11 cellular contexts compared by ENCODE assay signal in the genomic region with DNA sequence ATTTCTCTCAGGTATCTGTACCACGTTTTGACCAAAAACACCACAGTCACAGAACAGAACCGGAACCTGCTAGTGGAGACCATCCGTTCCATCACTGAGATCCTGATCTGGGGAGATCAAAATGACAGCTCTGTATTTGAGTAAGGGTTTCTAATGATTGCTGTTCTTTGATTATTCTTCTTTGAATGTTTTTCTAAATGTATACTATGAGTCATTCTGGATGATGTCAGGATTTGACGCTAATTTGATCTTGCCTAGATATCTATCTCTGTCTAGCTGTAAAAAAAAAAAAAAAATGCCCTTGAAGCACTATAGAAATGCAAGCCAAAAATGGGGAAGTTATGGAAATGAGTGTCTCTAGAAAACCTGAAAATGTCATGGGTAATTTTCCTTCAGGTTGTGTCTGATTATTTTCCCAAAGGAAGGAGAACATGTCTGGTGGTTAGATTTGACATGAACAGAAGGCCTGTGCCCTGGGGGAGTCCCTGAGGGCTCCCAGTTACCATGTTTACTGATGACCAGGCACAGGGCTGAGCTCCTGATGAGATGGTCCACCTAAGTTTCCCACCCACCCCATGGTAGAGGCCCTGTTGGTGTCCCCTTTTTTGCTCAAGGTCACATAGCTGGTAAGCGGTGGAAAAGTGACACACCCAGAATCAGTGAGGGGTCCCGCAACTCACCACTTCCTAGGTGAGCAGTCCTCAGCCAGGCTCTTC. TPM values are rescaled to one million over a fixed set of nuclear protein-coding genes. Genes with fewer than 3 reads are reported as not detected.
DNase-seq lines count a peak whose midpoint lies in the region; ATAC-seq and TF ChIP-seq lines count a peak whose summit lies in the region.
"Had no signal": no experiment of that assay in that cellular context is flagged by ENCODE, and none has a peak within 500 bp of the region (broad histone marks: within the 10 kb centered on the region; RNA-seq: fewer than 3 reads in every experiment).

No MANE protein-coding gene starts in this region.

- H3K9me3 Mint-ChIP-seq in progenitor cell of endocrine pancreas (ENCODE audit: low read depth), result no peaks in the 10 kb centered on the region

- DNase-seq in BE2C (peak; percentile 36), T-helper 17 cell (no peak), dermis blood vessel endothelial cell (peak; percentile 58), GDM1 (lab: John Stamatoyannopoulos, UW) (no peak), progenitor cell of endocrine pancreas (ENCODE audit: low spot score, unreplicated experiment) (no peak), NCI-H748 treated with DMSO at 0.1 percent for 48 hours (lab: John Stamatoyannopoulos, UW) (no peak)
- DNase-seq: GOT3, left ventricle myocardium superior, NCI-H2081 treated with DMSO at 0.1 percent for 48 hours had no signal

- no peaks in the 10 kb centered on the region for H3K27me3 ChIP-seq in BE2C

- H3K9me3 ChIP-seq in BE2C (no peaks in the 10 kb centered on the region), T-helper 17 cell (ENCODE audit: control insufficient read depth, low read length, poor library complexity, severe bottlenecking) (no peaks in the 10 kb centered on the region)

- H3K4me3 Mint-ChIP-seq in T-helper 17 cell (peak overlapping the region; percentile 36), progenitor cell of endocrine pancreas (ENCODE audit: low read depth) (no peak overlapping the region)

- peaks cover 5% of the 10 kb centered on the region for H3K36me3 ChIP-seq in BE2C

- H3K27me3 Mint-ChIP-seq in T-helper 17 cell (no peaks in the 10 kb centered on the region), progenitor cell of endocrine pancreas (no peaks in the 10 kb centered on the region)

- TF ChIP-seq CTCF in BE2C (IDR thresholded peaks at IDR 0.05; ENCODE audit: low read depth, low read length) (no peak), progenitor cell of endocrine pancreas (IDR thresholded peaks at IDR 0.05; ENCODE audit: unreplicated experiment) (no peak)

- no peak overlapping the region for H3K4me3 ChIP-seq in BE2C (ENCODE audit: low read depth, low read length)

- peaks cover 3% of the 10 kb centered on the region for H3K36me3 Mint-ChIP-seq in T-helper 17 cell (ENCODE audit: low read depth)
- H3K36me3 Mint-ChIP-seq in progenitor cell of endocrine pancreas (ENCODE audit: insufficient read depth), result no peaks in the 10 kb centered on the region

- H3K4me1 ChIP-seq in BE2C, result peaks cover 12% of the 10 kb centered on the region

- ATAC-seq in GM18870 (IDR thresholded peaks at IDR 0.05; ENCODE audit: unreplicated experiment) (peak; percentile 54), T-helper 17 cell (peak; percentile 68), GM21447 (IDR thresholded peaks at IDR 0.05; ENCODE audit: unreplicated experiment) (no peak)
- ATAC-seq: left ventricle myocardium superior had no signal

- H3K27ac Mint-ChIP-seq in T-helper 17 cell, result peak overlapping the region; percentile 90
- no peak overlapping the region for H3K27ac Mint-ChIP-seq in progenitor cell of endocrine pancreas

- H3K4me1 Mint-ChIP-seq in T-helper 17 cell (peaks cover 24% of the 10 kb centered on the region), progenitor cell of endocrine pancreas (ENCODE audit: low read depth) (peaks cover 4% of the 10 kb centered on the region)

RNA-seq across cellular contexts. Expression of a gene that starts 13.6 kb away (rescaled TPM):
- 33.3 TPM for polyA plus RNA-seq in BE2C (2012; ENCODE audit: insufficient read depth, insufficient read length, low read depth)
- total RNA-seq in T-helper 17 cell (10 to 100 TPM; 31.1 to 32.0 TPM), dermis blood vessel endothelial cell (22.1 and 22.8 TPM in 2 replicates), progenitor cell of endocrine pancreas (32.6 and 34.3 TPM in 2 replicates)

RNA-seq across cellular contexts. Expression of a gene that starts 15.7 kb away (rescaled TPM):
- 68.8 TPM for polyA plus RNA-seq in BE2C (2012; ENCODE audit: insufficient read depth, insufficient read length, low read depth)
- total RNA-seq in T-helper 17 cell (10 to 100 TPM; 14.2 to 15.1 TPM), dermis blood vessel endothelial cell (42.8 and 65.3 TPM in 2 replicates), progenitor cell of endocrine pancreas (31.2 and 32.3 TPM in 2 replicates)

Comparison
In these comparisons a context has a peak if more than half of its experiments do, and no peak if none do; other contexts are left out.
1. DNase-seq: peak in BE2C (single experiment) and dermis blood vessel endothelial cell (single experiment); none in T-helper 17 cell (0 of 3), GDM1 (single experiment), progenitor cell of endocrine pancreas (single experiment) and NCI-H748 treated with DMSO at 0.1 percent for 48 hours (single experiment).